ENCODE assay signal across 18 cellular contexts in the genomic region with DNA sequence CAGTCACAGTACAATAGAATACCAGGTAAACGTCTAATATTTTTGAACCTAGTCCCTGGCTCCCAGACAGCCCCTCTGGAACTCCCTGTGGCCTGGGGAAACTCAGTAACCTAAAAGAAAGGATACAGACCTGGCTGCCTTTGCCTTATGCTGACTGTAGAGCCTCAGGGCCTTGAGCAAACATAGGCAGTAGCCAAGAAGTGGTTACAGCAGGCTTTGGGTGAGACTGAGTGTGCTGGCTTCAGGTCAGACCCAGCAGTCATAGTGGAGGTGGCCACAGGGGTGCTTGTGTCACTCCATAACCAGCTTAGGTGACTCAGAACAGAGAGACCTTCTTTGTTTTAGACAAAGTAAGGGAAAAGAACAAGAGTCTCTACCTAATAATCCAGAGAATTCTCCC.
DNase-seq lines count a peak whose midpoint lies in the region; ATAC-seq and TF ChIP-seq lines count a peak whose summit lies in the region.
"Had no signal": no experiment of that assay in that cellular context is flagged by ENCODE, and none has a peak within 500 bp of the region (broad histone marks: within the 10 kb centered on the region; RNA-seq: fewer than 3 reads in every experiment).

No MANE protein-coding gene starts in this region.

- no peak for TF ChIP-seq CTCF in PC-3 (conservative IDR thresholded peaks at IDR 0.05; ENCODE audit: low read depth, low read length)
- TF ChIP-seq CTCF in MCF 10A (IDR thresholded peaks at IDR 0.05; ENCODE audit: unreplicated experiment): no peak

- H3K27me3 ChIP-seq in PC-3 (ENCODE audit: low read length) (peaks cover 9% of the 10 kb centered on the region; the same call in 1 of the 2 replicates), SJCRH30 (no peaks in the 10 kb centered on the region)
- H3K27me3 ChIP-seq: BE2C had no signal

- no peak overlapping the region for H3K4me3 Mint-ChIP-seq in MCF 10A (ENCODE audit: unreplicated experiment)

- H3K9me3 Mint-ChIP-seq in MCF 10A (ENCODE audit: unreplicated experiment): peaks cover 16% of the 10 kb centered on the region

- H3K9ac ChIP-seq in PC-3 (ENCODE audit: low read length): no peak overlapping the region

- H4K20me1 ChIP-seq in PC-3 (ENCODE audit: low read length): no peaks in the 10 kb centered on the region

- no peaks in the 10 kb centered on the region for H3K79me2 ChIP-seq in PC-3 (ENCODE audit: low read length)

- DNase-seq in PC-3 (peak; percentile 82), MCF 10A (ENCODE audit: unreplicated experiment) (peak; percentile 9), renal cortical epithelial cell (ENCODE audit: low read depth) (peak; percentile 19), SJCRH30 (no peak), NCI-H1694 treated with DMSO at 0.1 percent for 48 hours (lab: John Stamatoyannopoulos, UW) (no peak)
- DNase-seq: BE2C, EL, Karpas-422, MM.1S, NCI-H1092, NCI-H1436 treated with DMSO at 0.1 percent for 48 hours, NCI-H2029, NCI-H2227 treated with DMSO at 0.1 percent for 48 hours, NCI-H510A had no signal

- peaks cover 12% of the 10 kb centered on the region for H3K4me1 ChIP-seq in PC-3 (ENCODE audit: insufficient read depth, low read length)
- no peaks in the 10 kb centered on the region for H3K4me1 ChIP-seq in SJCRH30
- H3K4me1 ChIP-seq: BE2C had no signal

- H3F3A ChIP-seq in PC-3 (ENCODE audit: low read length, unreplicated experiment): no peaks in the 10 kb centered on the region

- no peaks in the 10 kb centered on the region for H3K36me3 ChIP-seq in PC-3 (ENCODE audit: low read depth, low read length)
- no peaks in the 10 kb centered on the region for H3K36me3 ChIP-seq in SJCRH30
- H3K36me3 ChIP-seq: BE2C had no signal

- intact Hi-C loops in PC-3 (cut with micrococcal nuclease) (no loop called here), MCF 10A (cut with micrococcal nuclease) (no loop called here)

- no peak overlapping the region for H3K27ac Mint-ChIP-seq in MCF 10A (ENCODE audit: low read depth, unreplicated experiment)

- peaks cover 47% of the 10 kb centered on the region for H3K27me3 Mint-ChIP-seq in MCF 10A (ENCODE audit: insufficient read depth, unreplicated experiment)

- H3K27ac ChIP-seq in PC-3 (ENCODE audit: low read length) (no peak overlapping the region), SJCRH30 (no peak overlapping the region)

- no peaks in the 10 kb centered on the region for H3K9me2 ChIP-seq in PC-3 (replicated peaks; ENCODE audit: low read length)

- H2AFZ ChIP-seq in PC-3 (ENCODE audit: low read length): no peak overlapping the region

- H3K36me3 Mint-ChIP-seq in MCF 10A (ENCODE audit: insufficient read depth, unreplicated experiment): no peaks in the 10 kb centered on the region

- no TSS peak for BruUV-seq in PC-3 (replicated peaks; lab: Mats Ljungman, UMichigan)
- no TSS peak for BruUV-seq in MCF 10A (replicated peaks; lab: Mats Ljungman, UMichigan)

- H3K4me3 ChIP-seq in PC-3 (ENCODE audit: low read length): no peak overlapping the region
- H3K4me3 ChIP-seq in SJCRH30: no peak overlapping the region

- peak overlapping the region; percentile 3; the same call in 1 of the 2 replicates for H3K4me2 ChIP-seq in PC-3 (ENCODE audit: low read length)

- H3K9me3 ChIP-seq in PC-3 (ENCODE audit: low read length): no peaks in the 10 kb centered on the region
- H3K9me3 ChIP-seq in SJCRH30 (replicated peaks): no peaks in the 10 kb centered on the region
- H3K9me3 ChIP-seq: BE2C had no signal

- POLR2A ChIA-PET in PC-3 (lab: Charles Lee; ENCODE audit: unreplicated experiment) (no interaction called here), MCF 10A (lab: Yijun Ruan, JAX) (no interaction called here)

- peak; percentile 58 for ATAC-seq in PC-3
- peak; percentile 44 for ATAC-seq in esophagus mucosa
- no peak for ATAC-seq in HG03354 (IDR thresholded peaks at IDR 0.05; ENCODE audit: poor library complexity, severe bottlenecking, unreplicated experiment)
- ATAC-seq: HCT116, Right ventricle myocardium inferior had no signal

- CTCF ChIA-PET in PC-3 (lab: Charles Lee): no interaction called here
- CTCF ChIA-PET in MCF 10A (lab: Yijun Ruan, JAX): interaction anchor here (0.5 to 0.6 kb wide), 2 partner anchors 326 to 1381 kb away, joined by 4 to 5 read pairs; no protein-coding TSS in a partner anchor

- no peaks in the 10 kb centered on the region for H3K4me1 Mint-ChIP-seq in MCF 10A (ENCODE audit: insufficient read depth, unreplicated experiment)

Comparison
In these comparisons a context has a peak if more than half of its experiments do, and no peak if none do; other contexts are left out.
1. DNase-seq: peak in PC-3 (single experiment), MCF 10A (single experiment) and renal cortical epithelial cell (single experiment); none in SJCRH30 (0 of 2) and NCI-H1694 treated with DMSO at 0.1 percent for 48 hours (single experiment).